2 cellular contexts compared by ENCODE assay signal in genomic region chr17:307741-308507, GRCh38.
TF ChIP-seq lines count a peak whose summit lies in the region.

No MANE protein-coding gene starts in this region.

TF ChIP-seq in HepG2, 621 proteins besides CTCF, POLR2A, EP300 and RAD21:
- TF ChIP-seq ZNF224 (CRISPR knock-in tag; IDR thresholded peaks at IDR 0.05) (no peak), ZBTB10 (CRISPR knock-in tag; IDR thresholded peaks at IDR 0.05; ENCODE audit: borderline replicate concordance) (no peak), ZNF354B (CRISPR knock-in tag; IDR thresholded peaks at IDR 0.05) (no peak), ZNF549 (CRISPR knock-in tag; IDR thresholded peaks at IDR 0.05) (no peak), MED13 (CRISPR knock-in tag; IDR thresholded peaks at IDR 0.05) (no peak), ZNF780A (CRISPR knock-in tag; IDR thresholded peaks at IDR 0.05) (no peak), POGK (CRISPR knock-in tag; conservative IDR thresholded peaks at IDR 0.05) (no peak), ZSCAN25 (CRISPR knock-in tag; IDR thresholded peaks at IDR 0.05) (no peak), GTF3A (CRISPR knock-in tag; conservative IDR thresholded peaks at IDR 0.05) (no peak), THAP7 (CRISPR knock-in tag; IDR thresholded peaks at IDR 0.05) (no peak), CHCHD3 (CRISPR knock-in tag; IDR thresholded peaks at IDR 0.05) (no peak), ZNF503 (CRISPR knock-in tag; IDR thresholded peaks at IDR 0.05) (no peak)

TF ChIP-seq in GM23338, 12 proteins besides CTCF, POLR2A, EP300 and RAD21:
- TF ChIP-seq ZNF114 (CRISPR knock-in tag; IDR thresholded peaks at IDR 0.05) (no peak), ETS1 (IDR thresholded peaks at IDR 0.05) (no peak), ZNF331 (CRISPR knock-in tag; IDR thresholded peaks at IDR 0.05; ENCODE audit: low read depth) (no peak), STAT1 (IDR thresholded peaks at IDR 0.05; ENCODE audit: unreplicated experiment) (no peak), REST (IDR thresholded peaks at IDR 0.05; ENCODE audit: unreplicated experiment) (no peak), EZH2 (IDR thresholded peaks at IDR 0.05; ENCODE audit: low read depth, unreplicated experiment) (no peak), ZNF462 (CRISPR knock-in tag; IDR thresholded peaks at IDR 0.05) (no peak), NANOG (IDR thresholded peaks at IDR 0.05; ENCODE audit: borderline replicate concordance) (no peak), POLR2AphosphoS5 (IDR thresholded peaks at IDR 0.05; ENCODE audit: low read depth) (no peak), EZH2phosphoT487 (IDR thresholded peaks at IDR 0.05; ENCODE audit: unreplicated experiment) (no peak), CREB1 (CRISPR knock-in tag; IDR thresholded peaks at IDR 0.05; ENCODE audit: low read depth) (no peak), JUNB (IDR thresholded peaks at IDR 0.05; ENCODE audit: unreplicated experiment) (no peak)
